Comparison of ENCODE assay signal across 26 cellular contexts in genomic region chr2:98494699-98495098, GRCh38. TPM values are rescaled to one million over a fixed set of nuclear protein-coding genes. Genes with fewer than 3 reads are reported as not detected.
DNase-seq lines count a peak whose midpoint lies in the region; ATAC-seq and TF ChIP-seq lines count a peak whose summit lies in the region.
"Had no signal": no experiment of that assay in that cellular context is flagged by ENCODE, and none has a peak within 500 bp of the region (broad histone marks: within the 10 kb centered on the region; RNA-seq: fewer than 3 reads in every experiment).

No MANE protein-coding gene starts in this region.

- H3K27ac ChIP-seq in left ventricle myocardium inferior (replicated peaks) (peak overlapping the region; percentile 50), right cardiac atrium (ENCODE audit: low read length) (no peak overlapping the region), endodermal cell (ENCODE audit: low read depth, low read length) (no peak overlapping the region), dorsolateral prefrontal cortex (no peak overlapping the region)
- H3K27ac ChIP-seq: A549, HL-60 had no signal

- H3K4me1 ChIP-seq in left ventricle myocardium inferior (peaks cover 95% of the 10 kb centered on the region), right cardiac atrium (ENCODE audit: control insufficient read depth, insufficient read depth, low read length) (peaks cover 18% of the 10 kb centered on the region), endodermal cell (ENCODE audit: control insufficient read depth, insufficient read depth, low read length) (peaks cover 10% of the 10 kb centered on the region)
- H3K4me1 ChIP-seq: A549 had no signal

- H3K9me3 Mint-ChIP-seq in endodermal cell = peaks cover 37% of the 10 kb centered on the region
- peaks cover 7% of the 10 kb centered on the region for H3K9me3 Mint-ChIP-seq in natural killer cell treated with Interleukin-12 subunit alpha and Interleukin-12 subunit beta and Interleukin-15 and Interleukin-18, amount 100 ng/mL, for 72 hours

- no peaks in the 10 kb centered on the region for H3K36me3 ChIP-seq in left ventricle myocardium inferior
- peaks cover 67% of the 10 kb centered on the region for H3K36me3 ChIP-seq in endodermal cell (ENCODE audit: control insufficient read depth, insufficient read depth, low read length)

- TF ChIP-seq CTCF in left ventricle myocardium inferior (IDR thresholded peaks at IDR 0.05; ENCODE audit: borderline replicate concordance) (no peak), endodermal cell (conservative IDR thresholded peaks at IDR 0.05) (no peak), dorsolateral prefrontal cortex (IDR thresholded peaks at IDR 0.05 in 54 of 56, conservative IDR thresholded peaks at IDR 0.05 in 2 of 56; ENCODE audit: low read depth in 1 of 56, partially characterized antibody in 56 of 56) (no peak)

- H3K27ac Mint-ChIP-seq in T-helper 17 cell = peak overlapping the region; percentile 83
- H3K27ac Mint-ChIP-seq in endodermal cell = peak overlapping the region; percentile 83
- peak overlapping the region; percentile 43 to 73 for H3K27ac Mint-ChIP-seq in natural killer cell treated with Interleukin-12 subunit alpha and Interleukin-12 subunit beta and Interleukin-15 and Interleukin-18, amount 100 ng/mL, for 72 hours

- no peaks in the 10 kb centered on the region for H3K27me3 Mint-ChIP-seq in T-helper 17 cell
- H3K27me3 Mint-ChIP-seq in endodermal cell (ENCODE audit: insufficient read depth) = no peaks in the 10 kb centered on the region
- no peaks in the 10 kb centered on the region for H3K27me3 Mint-ChIP-seq in natural killer cell treated with Interleukin-12 subunit alpha and Interleukin-12 subunit beta and Interleukin-15 and Interleukin-18, amount 100 ng/mL, for 72 hours
- H3K27me3 Mint-ChIP-seq: CD8-positive, alpha-beta memory T cell had no signal

- H3K4me1 Mint-ChIP-seq in T-helper 17 cell = peaks cover 31% of the 10 kb centered on the region
- H3K4me1 Mint-ChIP-seq in endodermal cell = peaks cover 40% of the 10 kb centered on the region
- H3K4me1 Mint-ChIP-seq in natural killer cell treated with Interleukin-12 subunit alpha and Interleukin-12 subunit beta and Interleukin-15 and Interleukin-18, amount 100 ng/mL, for 72 hours (ENCODE audit: low read depth in 2 of 2) = peaks cover 45 to 46% of the 10 kb centered on the region in 2 donors

- H3K4me3 ChIP-seq in left ventricle myocardium inferior = no peak overlapping the region
- no peak overlapping the region for H3K4me3 ChIP-seq in right cardiac atrium (ENCODE audit: low read length)
- peak overlapping the region; percentile 70 for H3K4me3 ChIP-seq in endodermal cell (ENCODE audit: low read length)
- no peak overlapping the region for H3K4me3 ChIP-seq in dorsolateral prefrontal cortex
- H3K4me3 ChIP-seq: A549 had no signal

- H3K4me3 Mint-ChIP-seq in T-helper 17 cell (no peak overlapping the region), endodermal cell (no peak overlapping the region)
- H3K4me3 Mint-ChIP-seq in natural killer cell treated with Interleukin-12 subunit alpha and Interleukin-12 subunit beta and Interleukin-15 and Interleukin-18, amount 100 ng/mL, for 72 hours = no peak overlapping the region

- ATAC-seq in right cardiac atrium = no peak
- ATAC-seq in T-helper 17 cell = no peak
- ATAC-seq in natural killer cell treated with Interleukin-12 subunit alpha and Interleukin-12 subunit beta and Interleukin-15 and Interleukin-18, amount 100 ng/mL, for 72 hours = no peak
- ATAC-seq in GM21526 (IDR thresholded peaks at IDR 0.05; ENCODE audit: low FRiP score, unreplicated experiment) = no peak
- ATAC-seq: A549, PC-3 had no signal

- H3K27me3 ChIP-seq in left ventricle myocardium inferior (ENCODE audit: low read depth) (no peaks in the 10 kb centered on the region), right cardiac atrium (ENCODE audit: control insufficient read depth, insufficient read depth) (no peaks in the 10 kb centered on the region), endodermal cell (ENCODE audit: control insufficient read depth, insufficient read depth, low read length, poor library complexity, severe bottlenecking) (no peaks in the 10 kb centered on the region), dorsolateral prefrontal cortex (no peaks in the 10 kb centered on the region)

- H3K9me3 ChIP-seq in left ventricle myocardium inferior (replicated peaks) = peaks cover 12% of the 10 kb centered on the region
- no peaks in the 10 kb centered on the region for H3K9me3 ChIP-seq in right cardiac atrium (ENCODE audit: control insufficient read depth, low read length)
- H3K9me3 ChIP-seq in T-helper 17 cell (ENCODE audit: control insufficient read depth, low read length, poor library complexity, severe bottlenecking) = no peaks in the 10 kb centered on the region
- peaks cover 38% of the 10 kb centered on the region for H3K9me3 ChIP-seq in endodermal cell (ENCODE audit: control insufficient read depth, low read length)
- H3K9me3 ChIP-seq: SK-N-SH had no signal

- H3K36me3 Mint-ChIP-seq in T-helper 17 cell (ENCODE audit: low read depth) (peaks cover 7% of the 10 kb centered on the region), endodermal cell (ENCODE audit: low read depth) (peaks cover 53% of the 10 kb centered on the region)
- peaks cover 27% of the 10 kb centered on the region for H3K36me3 Mint-ChIP-seq in natural killer cell treated with Interleukin-12 subunit alpha and Interleukin-12 subunit beta and Interleukin-15 and Interleukin-18, amount 100 ng/mL, for 72 hours

- intact Hi-C loops in left ventricle myocardium inferior (cut with micrococcal nuclease) (no loop called here), right cardiac atrium (cut with DNase I) (no loop called here), dorsolateral prefrontal cortex (cut with DNase I) (no loop called here)

- DNase-seq in left ventricle myocardium inferior (no peak), right cardiac atrium (no peak), T-helper 17 cell (no peak), endodermal cell (no peak), dorsolateral prefrontal cortex (no peak), NCI-H526 treated with DMSO at 0.1 percent for 48 hours (lab: John Stamatoyannopoulos, UW) (no peak)
- DNase-seq in natural killer cell treated with Interleukin-12 subunit alpha and Interleukin-12 subunit beta and Interleukin-15 and Interleukin-18, amount 100 ng/mL, for 72 hours (ENCODE audit: low spot score) = no peak
- DNase-seq: C1 segment of cervical spinal cord; CD8-positive, alpha-beta memory T cell; DMS 273 treated with DMSO at 0.1 percent for 48 hours; DMS79 treated with DMSO at 0.1 percent for 48 hours; GF-D8; Karpas-422; MV-4-11; NCI-H1105; NCI-H1436 treated with DMSO at 0.1 percent for 48 hours; NCI-H187 treated with DMSO at 0.1 percent for 48 hours; NCI-H2171 treated with DMSO at 0.1 percent for 48 hours; NCI-H524; NCI-H774; NK-92 treated with Interleukin-12 subunit alpha and Interleukin-12 subunit beta, amount 100 ng/mL, for 24 hours; PC-3; SK-N-SH had no signal

- peak overlapping the region; percentile 31 for H3K9ac ChIP-seq in endodermal cell (ENCODE audit: extremely low read depth, low read length, poor library complexity, severe bottlenecking)
- H3K9ac ChIP-seq: SK-N-SH had no signal

RNA-seq across cellular contexts. Expression of gene INPP4A, which starts 50.0 kb away (rescaled TPM):
- total RNA-seq in left ventricle myocardium inferior = 20.8 TPM
- total RNA-seq in right cardiac atrium = 10 to 100 TPM; 15.7 to 18.1 (median 15.8) TPM
- 5.1 TPM for polyA plus RNA-seq in right cardiac atrium
- 100 to 1,000 TPM; 109 to 110 TPM for total RNA-seq in T-helper 17 cell
- total RNA-seq in endodermal cell = 10 to 100 TPM; 84.9 to 94.2 TPM
- 31.9 TPM for polyA plus RNA-seq in endodermal cell (2013, experiment 1 of 2)
- polyA plus RNA-seq in endodermal cell (2013, experiment 2 of 2) = 33.3 TPM
- total RNA-seq in natural killer cell treated with Interleukin-12 subunit alpha and Interleukin-12 subunit beta and Interleukin-15 and Interleukin-18, amount 100 ng/mL, for 72 hours = 100 to 1,000 TPM in 1 of 2 donors, 10 to 100 TPM in 1; 65.0 to 150 TPM
- total RNA-seq in dorsolateral prefrontal cortex = 100 to 1,000 TPM in 104 of 120 experiments, 10 to 100 TPM in 16; 54.2 to 160 (median 122) TPM
